1 cellular context compared by ENCODE assay signal in genomic region chr20:11718474-11719094, GRCh38.
TF ChIP-seq lines count a peak whose summit lies in the region.

No MANE protein-coding gene starts in this region.

TF ChIP-seq in GM23338, 12 proteins besides CTCF, POLR2A, EP300 and RAD21 (continued from another document):
- TF ChIP-seq ETS1 (IDR thresholded peaks at IDR 0.05) (no peak), NANOG (IDR thresholded peaks at IDR 0.05; ENCODE audit: borderline replicate concordance) (peak; percentile 75; the same call in 1 of the 2 replicates)
